10 cellular contexts compared by ENCODE assay signal in genomic region chr3:113212845-113213375, GRCh38. TPM values are rescaled to one million over a fixed set of nuclear protein-coding genes. Genes with fewer than 3 reads are reported as not detected.
DNase-seq lines count a peak whose midpoint lies in the region; ATAC-seq and FAIRE-seq lines count a peak whose summit lies in the region.
"Had no signal": no experiment of that assay in that cellular context is flagged by ENCODE, and none has a peak within 500 bp of the region (broad histone marks: within the 10 kb centered on the region; RNA-seq: fewer than 3 reads in every experiment).

No MANE protein-coding gene starts in this region.

- H3K27me3 ChIP-seq in HAP-1 (ENCODE audit: low read depth), result no peaks in the 10 kb centered on the region
- peaks cover 11 to 33% (median 25%) of the 10 kb centered on the region in 3 donors for H3K27me3 ChIP-seq in skeletal muscle tissue (ENCODE audit: control insufficient read depth in 3 of 3, insufficient read depth in 3 of 3, low read length in 3 of 3)
- H3K27me3 ChIP-seq: adrenal gland had no signal

- H3K36me3 Mint-ChIP-seq in activated naive CD8-positive, alpha-beta T cell, result peaks cover 2% of the 10 kb centered on the region

- H3K4me3 Mint-ChIP-seq in activated naive CD8-positive, alpha-beta T cell, result peak overlapping the region; percentile 74

- H3K36me3 ChIP-seq in HAP-1 (replicated peaks) (peaks cover 4% of the 10 kb centered on the region), skeletal muscle tissue (ENCODE audit: control insufficient read depth in 3 of 3, insufficient read depth in 3 of 3, low read length in 3 of 3) (peaks cover 0 to 7% (median 2%) of the 10 kb centered on the region in 3 donors)
- H3K36me3 ChIP-seq: adrenal gland had no signal

- H3K4me1 ChIP-seq in HAP-1, result peaks cover 6% of the 10 kb centered on the region
- peaks cover 10 to 19% (median 13%) of the 10 kb centered on the region in 3 donors for H3K4me1 ChIP-seq in skeletal muscle tissue (ENCODE audit: control insufficient read depth in 3 of 3, insufficient read depth in 3 of 3, low read length in 3 of 3)
- H3K4me1 ChIP-seq: adrenal gland had no signal

- peak overlapping the region; percentile 56 for H3K4me3 ChIP-seq in HAP-1
- H3K4me3 ChIP-seq in iPS-11a (ENCODE audit: low read depth, low read length), result peak overlapping the region; percentile 78
- peak overlapping the region; percentile 81 to 87 (median 82) for H3K4me3 ChIP-seq in skeletal muscle tissue (ENCODE audit: low read length in 3 of 3)

- H3K27ac ChIP-seq in skeletal muscle tissue (ENCODE audit: low read depth, low read length), result peak overlapping the region; percentile 64

- DNase-seq in HAP-1 (ENCODE audit: low spot score in 2 of 2), result no peak
- no peak for DNase-seq in cerebellar cortex (ENCODE audit: low spot score)
- DNase-seq in HTR-8/SVneo (ENCODE audit: insufficient read length, low spot score), result no peak
- DNase-seq in SIG-M5 (lab: John Stamatoyannopoulos, UW), result no peak
- DNase-seq: adrenal gland; stimulated activated CD4-positive, alpha-beta T cell treated with anti-CD3 and anti-CD28 coated beads, Interleukin-1b, Interleukin-23, amount 100 ng/mL, for 48 hours had no signal

- no peaks in the 10 kb centered on the region for H3K9me3 ChIP-seq in HAP-1
- H3K9me3 ChIP-seq in skeletal muscle tissue (ENCODE audit: control insufficient read depth in 3 of 3, low read length in 3 of 3), result no peaks in the 10 kb centered on the region
- H3K9me3 ChIP-seq: adrenal gland had no signal

- H3K27me3 Mint-ChIP-seq in activated naive CD8-positive, alpha-beta T cell, result peaks cover 34% of the 10 kb centered on the region

- H3K9ac ChIP-seq in skeletal muscle tissue (ENCODE audit: low read depth in 1 of 3, low read length in 3 of 3), result peak overlapping the region; percentile 69 to 81 (median 76)

- H3K27ac Mint-ChIP-seq in activated naive CD8-positive, alpha-beta T cell, result no peak overlapping the region

- no peaks in the 10 kb centered on the region for H3K9me3 Mint-ChIP-seq in activated naive CD8-positive, alpha-beta T cell (ENCODE audit: low read depth)

- in situ Hi-C loops in HAP-1 (cut with MboI; ENCODE audit: low sequenced_read_pairs), result no loop called here

- ATAC-seq in GM21529 (IDR thresholded peaks at IDR 0.05; ENCODE audit: unreplicated experiment), result no peak

- FAIRE-seq in HTR-8/SVneo (lab: Jason Lieb, UNC), result no peak

- H3K4me1 Mint-ChIP-seq in activated naive CD8-positive, alpha-beta T cell (ENCODE audit: low read depth), result peaks cover 9% of the 10 kb centered on the region

RNA-seq across cellular contexts. Expression of gene BOC, which starts 1.6 kb away (rescaled TPM):
- total RNA-seq in skeletal muscle tissue, result 28.7 TPM
